Comparison of ENCODE assay signal across 8 cellular contexts in the genomic region with DNA sequence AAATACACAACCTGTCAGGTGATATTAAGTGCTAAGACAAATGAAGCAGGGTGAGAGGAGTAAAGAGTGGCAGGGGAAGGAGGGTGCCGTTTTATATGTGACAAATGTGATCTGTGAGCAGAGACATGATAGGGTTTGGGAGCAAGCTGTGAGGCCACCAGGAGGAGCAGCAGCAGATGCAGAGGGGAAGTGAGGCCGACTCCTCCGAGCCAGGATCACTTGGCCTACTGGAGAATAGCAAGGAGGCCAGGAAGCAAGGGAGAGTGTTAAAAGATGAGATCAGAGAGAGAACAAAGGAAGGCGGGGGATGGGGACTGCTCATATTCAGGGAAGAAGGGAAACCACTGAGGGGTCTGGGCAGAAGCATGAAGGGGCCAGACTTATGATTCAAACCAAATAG.
A peak's percentile ranks its signal among the peaks of the same experiment; 100 is the strongest.
DNase-seq lines count a peak whose midpoint lies in the region; ATAC-seq and TF ChIP-seq lines count a peak whose summit lies in the region.

No MANE protein-coding gene starts in this region.

- H3K36me3 ChIP-seq in right atrium auricular region, result peaks cover 21% of the 10 kb centered on the region
- H3K36me3 ChIP-seq in SJSA1, result peaks cover 12% of the 10 kb centered on the region; the same call in 1 of the 2 replicates
- H3K36me3 ChIP-seq in hepatocyte (replicated peaks; ENCODE audit: insufficient read depth, low read depth), result no peaks in the 10 kb centered on the region
- no peaks in the 10 kb centered on the region for H3K36me3 ChIP-seq in prostate gland

- H3K27me3 ChIP-seq in right atrium auricular region (no peaks in the 10 kb centered on the region), SJSA1 (replicated peaks) (no peaks in the 10 kb centered on the region), hepatocyte (no peaks in the 10 kb centered on the region), prostate gland (replicated peaks; ENCODE audit: insufficient read depth) (no peaks in the 10 kb centered on the region)

- H3K27ac ChIP-seq in right atrium auricular region (no peak overlapping the region), SJSA1 (0 out of 2 replicates have a peak overlapping the region, but pooled peaks have one; percentile 8), hepatocyte (no peak overlapping the region), prostate gland (no peak overlapping the region)

- DNase-seq in left cardiac atrium (peak; percentile 30), right atrium auricular region (ENCODE audit: low spot score) (no peak), SJSA1 (ENCODE audit: low read depth in 1 of 2, low spot score in 2 of 2) (peak; percentile 62 to 70), hepatocyte (ENCODE audit: low spot score) (peak; percentile 33), cortex of kidney (lab: John Stamatoyannopoulos, UW) (no peak), GF-D8 (lab: John Stamatoyannopoulos, UW) (no peak), prostate gland (ENCODE audit: low spot score) (no peak)
- DNase-seq in stimulated activated CD4-positive, alpha-beta T cell treated with anti-CD3 and anti-CD28 coated beads, Interleukin-2, amount 100 ng/mL, for 48 hours, result no peak

- H3K4me2 ChIP-seq in hepatocyte, result no peak overlapping the region

- H3K9me2 ChIP-seq in hepatocyte (replicated peaks; ENCODE audit: insufficient read depth), result no peaks in the 10 kb centered on the region

- peak in 1 of 2 donors; percentile 53 for ATAC-seq in left cardiac atrium

- H3K79me2 ChIP-seq in hepatocyte, result no peaks in the 10 kb centered on the region

- intact Hi-C loops in left cardiac atrium (cut with DNase I), result no loop called here
- intact Hi-C loops in prostate gland (cut with DNase I), result no loop called here

- H3K9me3 ChIP-seq in right atrium auricular region (no peaks in the 10 kb centered on the region), SJSA1 (replicated peaks) (no peaks in the 10 kb centered on the region), hepatocyte (ENCODE audit: low read depth) (no peaks in the 10 kb centered on the region), prostate gland (no peaks in the 10 kb centered on the region)

- H4K20me1 ChIP-seq in hepatocyte (ENCODE audit: insufficient read depth, poor library complexity, severe bottlenecking), result no peaks in the 10 kb centered on the region

- TF ChIP-seq POLR2A in prostate gland (IDR thresholded peaks at IDR 0.05), result no peak

- H3K4me3 ChIP-seq in right atrium auricular region (no peak overlapping the region), SJSA1 (no peak overlapping the region), hepatocyte (no peak overlapping the region), prostate gland (no peak overlapping the region)

- TF ChIP-seq CTCF in right atrium auricular region (IDR thresholded peaks at IDR 0.05) (peak in 1 of 2 donors; percentile 23), hepatocyte (IDR thresholded peaks at IDR 0.05; ENCODE audit: poor library complexity) (no peak), prostate gland (IDR thresholded peaks at IDR 0.05) (peak in 1 of 4 experiments; percentile 10)

- 27% methylated on average over 4 of the region's 4 CpGs for WGBS in hepatocyte (ENCODE audit: low lambda C conversion rate, missing lambda C conversion rate)
- 41% methylated on average over 4 of the region's 4 CpGs for WGBS in prostate gland

- no peak overlapping the region for H2AFZ ChIP-seq in hepatocyte

- H3K4me1 ChIP-seq in right atrium auricular region (no peaks in the 10 kb centered on the region), SJSA1 (replicated peaks) (peaks cover 9% of the 10 kb centered on the region), hepatocyte (ENCODE audit: insufficient read depth) (no peaks in the 10 kb centered on the region), prostate gland (replicated peaks) (no peaks in the 10 kb centered on the region)

Comparison
In these comparisons a context has a peak if more than half of its experiments do, and no peak if none do; other contexts are left out.
1. DNase-seq: peak in left cardiac atrium (single experiment), SJSA1 (2 of 2) and hepatocyte (single experiment); none in right atrium auricular region (single experiment), cortex of kidney (single experiment), GF-D8 (single experiment), stimulated activated CD4-positive, alpha-beta T cell treated with anti-CD3 and anti-CD28 coated beads, Interleukin-2, amount 100 ng/mL, for 48 hours (0 of 2) and prostate gland (single experiment).